In genomic region chrX:63561425-63561824, GRCh38 we compare ENCODE assay signal across 8 cellular contexts.
DNase-seq lines count a peak whose midpoint lies in the region; ATAC-seq and TF ChIP-seq lines count a peak whose summit lies in the region.

No MANE protein-coding gene starts in this region.

- H3K4me3 ChIP-seq in Caco-2 (ENCODE audit: low read depth, low read length) = peak overlapping the region; percentile 64
- peak overlapping the region; percentile 82 for H3K4me3 ChIP-seq in NB4 (ENCODE audit: low read depth, low read length)
- peak overlapping the region; percentile 88 to 97 for H3K4me3 ChIP-seq in duodenal mucosa (ENCODE audit: low read depth in 1 of 2, low read length in 2 of 2)

- peaks cover 3% of the 10 kb centered on the region for H3K9me3 Mint-ChIP-seq in Caco-2 (ENCODE audit: unreplicated experiment)
- H3K9me3 Mint-ChIP-seq in neural crest cell = peaks cover under 1% of the 10 kb centered on the region

- no TSS peak for BruUV-seq in Caco-2 (replicated peaks; lab: Mats Ljungman, UMichigan)

- H3K4me1 ChIP-seq in Caco-2 = peaks cover 6% of the 10 kb centered on the region; the same call in 1 of the 2 replicates
- H3K4me1 ChIP-seq in duodenal mucosa (ENCODE audit: control insufficient read depth in 1 of 2, insufficient read depth in 2 of 2, low read length in 2 of 2) = peaks cover 4 to 9% of the 10 kb centered on the region in 2 donors

- in situ Hi-C loops in GM13977 (cut with MboI; ENCODE audit: low pct_unique_long_range_greater_than_20kb, low sequenced_read_pairs, unreplicated experiment) = no loop called here

- H3K27ac ChIP-seq in duodenal mucosa (ENCODE audit: low read depth, low read length) = no peak overlapping the region

- H3K4me3 Mint-ChIP-seq in Caco-2 (ENCODE audit: unreplicated experiment) (peak overlapping the region; percentile 81), neural crest cell (peak overlapping the region; percentile 98)

- H3K27me3 Mint-ChIP-seq in Caco-2 (ENCODE audit: insufficient read depth, unreplicated experiment) (no peaks in the 10 kb centered on the region), neural crest cell (ENCODE audit: low read depth) (no peaks in the 10 kb centered on the region)

- peaks cover 6% of the 10 kb centered on the region for H3K4me1 Mint-ChIP-seq in Caco-2 (ENCODE audit: low read depth, unreplicated experiment)
- H3K4me1 Mint-ChIP-seq in neural crest cell = peaks cover 14% of the 10 kb centered on the region

- TF ChIP-seq CTCF in Caco-2 (IDR thresholded peaks at IDR 0.05; ENCODE audit: insufficient read depth in 1 of 2, low read depth in 1 of 2, low read length in 1 of 2, severe bottlenecking in 1 of 2, unreplicated experiment in 1 of 2) (no peak), NB4 (IDR thresholded peaks at IDR 0.05; ENCODE audit: low read depth, low read length) (no peak), neural crest cell (conservative IDR thresholded peaks at IDR 0.05) (no peak), GM13977 (IDR thresholded peaks at IDR 0.05; ENCODE audit: extremely low read depth, insufficient read depth, missing control alignments) (no peak)

- H3K9ac ChIP-seq in duodenal mucosa (ENCODE audit: low read depth in 1 of 2, low read length in 2 of 2) = peak overlapping the region in 1 of 2 donors; percentile 79

- no peaks in the 10 kb centered on the region for H3K36me3 ChIP-seq in Caco-2 (ENCODE audit: control insufficient read depth, insufficient read depth, low read length)
- H3K36me3 ChIP-seq in duodenal mucosa (ENCODE audit: control insufficient read depth in 1 of 2, insufficient read depth in 2 of 2, low read length in 2 of 2) = no peaks in the 10 kb centered on the region

- no peaks in the 10 kb centered on the region for H3K9me3 ChIP-seq in Caco-2
- no peaks in the 10 kb centered on the region for H3K9me3 ChIP-seq in duodenal mucosa (ENCODE audit: control insufficient read depth in 1 of 2, low read length in 2 of 2)

- H3K36me3 Mint-ChIP-seq in Caco-2 (ENCODE audit: insufficient read depth, unreplicated experiment) = no peaks in the 10 kb centered on the region
- H3K36me3 Mint-ChIP-seq in neural crest cell (ENCODE audit: low read depth) = peaks cover 9% of the 10 kb centered on the region

- no peak for ATAC-seq in HG03460 (IDR thresholded peaks at IDR 0.05; ENCODE audit: unreplicated experiment)

- POLR2A ChIA-PET in Caco-2 (lab: Charles Lee) = interaction anchor here (0.6 kb wide), 1 partner anchor 1964 kb away, joined by 7 read pairs; no protein-coding TSS in a partner anchor

- H3K27ac Mint-ChIP-seq in Caco-2 (ENCODE audit: unreplicated experiment) (no peak overlapping the region), neural crest cell (ENCODE audit: unreplicated experiment) (no peak overlapping the region)

- TF ChIP-seq POLR2A in NB4 (IDR thresholded peaks at IDR 0.05; ENCODE audit: extremely low read depth, insufficient read length) = no peak

- no peaks in the 10 kb centered on the region for H3K27me3 ChIP-seq in Caco-2 (replicated peaks; ENCODE audit: control insufficient read depth, insufficient read depth, low read length)
- H3K27me3 ChIP-seq in duodenal mucosa (ENCODE audit: control insufficient read depth in 1 of 2, insufficient read depth in 2 of 2, low read length in 2 of 2) = no peaks in the 10 kb centered on the region

- no peak for DNase-seq in Caco-2
- DNase-seq in NB4 (ENCODE audit: low read depth) = peak; percentile 4
- DNase-seq in neural crest cell (ENCODE audit: low read depth, low spot score) = no peak
- no peak for DNase-seq in SIG-M5 (lab: John Stamatoyannopoulos, UW)
- no peak for DNase-seq in globus pallidus (ENCODE audit: low spot score)
- no peak for DNase-seq in GM13977 (ENCODE audit: low spot score)

- intact Hi-C loops in Caco-2 (cut with micrococcal nuclease; ENCODE audit: unreplicated experiment) = loop anchor here (5.0 kb wide), 1 partner anchor 191 kb away; a partner anchor contains a TSS

- CTCF ChIA-PET in Caco-2 (lab: Charles Lee) = no interaction called here
